ENCODE assay signal across 38 cellular contexts in the genomic region with DNA sequence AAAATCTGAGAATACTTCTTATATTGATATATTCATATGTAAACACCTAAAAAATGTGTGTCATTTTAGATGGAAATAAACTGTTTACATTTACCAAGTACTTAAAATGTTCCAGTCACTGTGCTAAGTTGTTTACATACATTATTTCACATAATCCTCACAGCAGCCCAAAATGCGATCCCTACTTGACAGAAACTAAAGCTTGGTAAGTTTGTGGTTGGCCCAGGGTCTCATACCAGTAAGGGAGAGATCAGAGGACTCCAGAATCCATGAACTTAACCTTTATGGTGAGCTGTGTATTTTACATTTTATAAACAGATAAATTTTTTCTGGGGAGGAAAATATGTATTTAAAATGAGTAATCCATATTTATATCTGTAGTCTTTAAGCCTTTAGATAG.
"Had no signal": no experiment of that assay in that cellular context is flagged by ENCODE, and none has a peak within 500 bp of the region (broad histone marks: within the 10 kb centered on the region; RNA-seq: fewer than 3 reads in every experiment).

No MANE protein-coding gene starts in this region.

- H3K4me3 ChIP-seq: adrenal gland, body of pancreas, coronary artery, dorsolateral prefrontal cortex, esophagus squamous epithelium, gastrocnemius medialis, heart left ventricle had no signal

- DNase-seq: activated B cell treated with CpG ODN at 0.5 μM for 24 hours; activated CD4-positive, alpha-beta memory T cell treated with anti-CD3 and anti-CD28 coated beads for 36 hours; activated CD4-positive, alpha-beta T cell treated with anti-CD3 and anti-CD28 coated beads for 36 hours; activated CD4-positive, alpha-beta T cell treated with anti-CD3 and anti-CD28 coated beads, Interleukin-2, amount 10 ng/mL, durations not matched to agents 24 days and 14 days; activated CD8-positive, alpha-beta memory T cell treated with anti-CD3 and anti-CD28 coated beads, Interleukin-2, amount 10 ng/mL, durations not matched to agents 7 days and 5 days; activated CD8-positive, alpha-beta memory T cell treated with anti-CD3 and anti-CD28 coated beads, Interleukin-2, amount 50 U/mL, for 4 hours; activated CD8-positive, alpha-beta T cell treated with anti-CD3 and anti-CD28 coated beads, Interleukin-2, amount 10 ng/mL, durations not matched to agents 7 days and 5 days; activated effector memory CD4-positive, alpha-beta T cell treated with anti-CD3 and anti-CD28 coated beads, Interleukin-2, amount 50 U/mL, for 16 hours; activated naive CD4-positive, alpha-beta T cell treated with anti-CD3 and anti-CD28 coated beads for 36 hours; activated naive CD8-positive, alpha-beta T cell treated with anti-CD3 and anti-CD28 coated beads for 36 hours; activated naive CD8-positive, alpha-beta T cell treated with anti-CD3 and anti-CD28 coated beads, Interleukin-2, amount 50 U/mL, for 24 hours; activated T-cell treated with anti-CD3 and anti-CD28 coated beads, Interleukin-2, amount 50 U/mL, for 1 hour; activated T-cell treated with anti-CD3 and anti-CD28 coated beads, Interleukin-2, amount 50 U/mL, for 48 hours; adrenal gland; amygdala; aorta; body of pancreas; central memory CD4-positive, alpha-beta T cell; cerebellar nuclear complex; dorsolateral prefrontal cortex; effector memory CD8-positive, alpha-beta T cell; esophagus squamous epithelium; foreskin keratinocyte; gastrocnemius medialis; glutamatergic neuron; heart left ventricle; T-helper 1 cell; T-helper 17 cell; T1000; WERI-Rb-1 had no signal

- H3K4me1 Mint-ChIP-seq: activated CD4-positive, alpha-beta T cell treated with anti-CD3 and anti-CD28 coated beads, Interleukin-2, amount 10 ng/mL, durations not matched to agents 24 days and 14 days had no signal

- H3K27ac ChIP-seq: adrenal gland, body of pancreas, coronary artery, dorsolateral prefrontal cortex, epithelial cell of prostate, esophagus squamous epithelium, foreskin keratinocyte, gastrocnemius medialis, heart left ventricle, WERI-Rb-1 had no signal

- H3K36me3 ChIP-seq: adrenal gland, esophagus squamous epithelium, gastrocnemius medialis, heart left ventricle, WERI-Rb-1 had no signal

- ATAC-seq: activated CD4-positive, alpha-beta T cell treated with anti-CD3 and anti-CD28 coated beads for 36 hours; activated CD4-positive, CD25-positive, alpha-beta regulatory T cell treated with anti-CD3 and anti-CD28 coated beads, Interleukin-2, amount 50 U/mL, for 24 hours; activated CD8-positive, alpha-beta memory T cell treated with anti-CD3 and anti-CD28 coated beads, Interleukin-2, amount 10 ng/mL, durations not matched to agents 7 days and 5 days; activated CD8-positive, alpha-beta T cell treated with anti-CD3 and anti-CD28 coated beads, Interleukin-2, amount 10 ng/mL, durations not matched to agents 7 days and 5 days; activated naive CD8-positive, alpha-beta T cell treated with anti-CD3 and anti-CD28 coated beads, Interleukin-2, amount 50 U/mL, for 24 hours; body of pancreas; effector memory CD8-positive, alpha-beta T cell; foreskin keratinocyte; gastrocnemius medialis; heart left ventricle; T-helper 17 cell had no signal

- H3K4me3 Mint-ChIP-seq: activated B cell treated with CpG ODN at 0.5 μM for 24 hours; activated CD4-positive, alpha-beta memory T cell treated with anti-CD3 and anti-CD28 coated beads for 36 hours; activated CD4-positive, alpha-beta T cell treated with anti-CD3 and anti-CD28 coated beads for 36 hours; activated CD4-positive, alpha-beta T cell treated with anti-CD3 and anti-CD28 coated beads, Interleukin-2, amount 10 ng/mL, durations not matched to agents 24 days and 14 days; activated CD8-positive, alpha-beta memory T cell treated with anti-CD3 and anti-CD28 coated beads, Interleukin-2, amount 10 ng/mL, durations not matched to agents 7 days and 5 days; activated CD8-positive, alpha-beta T cell treated with anti-CD3 and anti-CD28 coated beads, Interleukin-2, amount 10 ng/mL, durations not matched to agents 7 days and 5 days; activated naive CD4-positive, alpha-beta T cell treated with anti-CD3 and anti-CD28 coated beads for 36 hours; activated naive CD4-positive, alpha-beta T cell treated with anti-CD3 and anti-CD28 coated beads, Interleukin-2, amount 50 U/mL, for 24 hours; activated naive CD8-positive, alpha-beta T cell treated with anti-CD3 and anti-CD28 coated beads for 36 hours; activated naive CD8-positive, alpha-beta T cell treated with anti-CD3 and anti-CD28 coated beads, Interleukin-2, amount 50 U/mL, for 24 hours; activated T-helper 1 cell treated with anti-CD3 and anti-CD28 coated beads, Interleukin-12 subunit alpha, Interleukin-12 subunit beta, Interleukin-2, Interleukin-4 antibody, amounts not matched to agents 30 ng/mL and 10 ng/mL and 1 ng/mL, durations not matched to agents 14 hours and 24 hours and 36 hours; dendritic cell treated with granulocyte-macrophage colony-stimulating factor and Interleukin-4, amounts not matched to agents 40 ng/mL and 50 ng/mL, for 4 days; effector memory CD8-positive, alpha-beta T cell; T-helper 17 cell; T-helper 2 cell treated with Interferon-gamma antibody and Interleukin-4, amounts not matched to agents 5 μg/mL and 100 μg/mL, for 36 hours had no signal

- H3K27ac Mint-ChIP-seq: activated B cell treated with CpG ODN at 0.5 μM for 24 hours; activated CD4-positive, alpha-beta memory T cell treated with anti-CD3 and anti-CD28 coated beads for 36 hours; activated CD4-positive, alpha-beta T cell treated with anti-CD3 and anti-CD28 coated beads for 36 hours; activated CD4-positive, alpha-beta T cell treated with anti-CD3 and anti-CD28 coated beads, Interleukin-2, amount 10 ng/mL, durations not matched to agents 24 days and 14 days; activated CD8-positive, alpha-beta memory T cell treated with anti-CD3 and anti-CD28 coated beads, Interleukin-2, amount 10 ng/mL, durations not matched to agents 7 days and 5 days; activated CD8-positive, alpha-beta T cell treated with anti-CD3 and anti-CD28 coated beads, Interleukin-2, amount 10 ng/mL, durations not matched to agents 7 days and 5 days; activated naive CD4-positive, alpha-beta T cell treated with anti-CD3 and anti-CD28 coated beads for 36 hours; activated naive CD4-positive, alpha-beta T cell treated with anti-CD3 and anti-CD28 coated beads, Interleukin-2, amount 50 U/mL, for 24 hours; activated naive CD8-positive, alpha-beta T cell treated with anti-CD3 and anti-CD28 coated beads for 36 hours; activated naive CD8-positive, alpha-beta T cell treated with anti-CD3 and anti-CD28 coated beads, Interleukin-2, amount 50 U/mL, for 24 hours; activated T-helper 1 cell treated with anti-CD3 and anti-CD28 coated beads, Interleukin-12 subunit alpha, Interleukin-12 subunit beta, Interleukin-2, Interleukin-4 antibody, amounts not matched to agents 30 ng/mL and 10 ng/mL and 1 ng/mL, durations not matched to agents 14 hours and 24 hours and 36 hours; activated T-helper 2 cell treated with anti-CD3 and anti-CD28 coated beads, Interferon-gamma antibody, Interleukin-2, Interleukin-4, amounts not matched to agents 10 μg/mL and 5 μg/mL and 100 μg/mL, durations not matched to agents 14 hours and 24 hours and 36 hours; dendritic cell treated with granulocyte-macrophage colony-stimulating factor and Interleukin-4, amounts not matched to agents 40 ng/mL and 50 ng/mL, for 4 days; T-helper 17 cell; T-helper 2 cell treated with Interferon-gamma antibody and Interleukin-4, amounts not matched to agents 5 μg/mL and 100 μg/mL, for 36 hours had no signal

- H3K4me1 ChIP-seq: body of pancreas, foreskin keratinocyte had no signal

- H3K9me3 ChIP-seq: adrenal gland, body of pancreas, esophagus squamous epithelium, gastrocnemius medialis, heart left ventricle had no signal

- H3K27me3 ChIP-seq: adrenal gland, body of pancreas, dorsolateral prefrontal cortex, esophagus squamous epithelium, foreskin keratinocyte, gastrocnemius medialis, heart left ventricle had no signal

- H3K27me3 Mint-ChIP-seq: activated B cell treated with CpG ODN at 0.5 μM for 24 hours; activated CD4-positive, alpha-beta memory T cell treated with anti-CD3 and anti-CD28 coated beads for 36 hours; activated CD4-positive, alpha-beta T cell treated with anti-CD3 and anti-CD28 coated beads for 36 hours; activated CD4-positive, alpha-beta T cell treated with anti-CD3 and anti-CD28 coated beads, Interleukin-2, amount 10 ng/mL, durations not matched to agents 24 days and 14 days; activated CD8-positive, alpha-beta memory T cell treated with anti-CD3 and anti-CD28 coated beads, Interleukin-2, amount 10 ng/mL, durations not matched to agents 7 days and 5 days; activated naive CD4-positive, alpha-beta T cell treated with anti-CD3 and anti-CD28 coated beads, Interleukin-2, amount 50 U/mL, for 24 hours; activated naive CD8-positive, alpha-beta T cell treated with anti-CD3 and anti-CD28 coated beads for 36 hours; activated naive CD8-positive, alpha-beta T cell treated with anti-CD3 and anti-CD28 coated beads, Interleukin-2, amount 50 U/mL, for 24 hours; dendritic cell treated with granulocyte-macrophage colony-stimulating factor and Interleukin-4, amounts not matched to agents 40 ng/mL and 50 ng/mL, for 4 days; effector memory CD8-positive, alpha-beta T cell; T-helper 17 cell had no signal

- H3K9me3 Mint-ChIP-seq: activated CD4-positive, alpha-beta memory T cell treated with anti-CD3 and anti-CD28 coated beads for 36 hours; activated CD4-positive, alpha-beta T cell treated with anti-CD3 and anti-CD28 coated beads, Interleukin-2, amount 10 ng/mL, durations not matched to agents 24 days and 14 days; activated naive CD4-positive, alpha-beta T cell treated with anti-CD3 and anti-CD28 coated beads, Interleukin-2, amount 50 U/mL, for 24 hours; activated naive CD8-positive, alpha-beta T cell treated with anti-CD3 and anti-CD28 coated beads, Interleukin-2, amount 50 U/mL, for 24 hours; activated T-helper 1 cell treated with anti-CD3 and anti-CD28 coated beads, Interleukin-12 subunit alpha, Interleukin-12 subunit beta, Interleukin-2, Interleukin-4 antibody, amounts not matched to agents 30 ng/mL and 10 ng/mL and 1 ng/mL, durations not matched to agents 14 hours and 24 hours and 36 hours; activated T-helper 2 cell treated with anti-CD3 and anti-CD28 coated beads, Interferon-gamma antibody, Interleukin-2, Interleukin-4, amounts not matched to agents 10 μg/mL and 5 μg/mL and 100 μg/mL, durations not matched to agents 14 hours and 24 hours and 36 hours; dendritic cell treated with granulocyte-macrophage colony-stimulating factor and Interleukin-4, amounts not matched to agents 40 ng/mL and 50 ng/mL, for 4 days; effector memory CD8-positive, alpha-beta T cell; T-helper 2 cell treated with Interferon-gamma antibody and Interleukin-4, amounts not matched to agents 5 μg/mL and 100 μg/mL, for 36 hours had no signal
